ENCODE assay signal across 1 cellular context in genomic region chr2:230738924-230739323, GRCh38.
TF ChIP-seq lines count a peak whose summit lies in the region.

No MANE protein-coding gene starts in this region.

TF ChIP-seq in HepG2, 621 proteins besides CTCF, POLR2A, EP300 and RAD21 (continued from another document):
- TF ChIP-seq ZBTB40 (IDR thresholded peaks at IDR 0.05): no peak
- no peak for TF ChIP-seq ZBTB40 (CRISPR knock-in tag; IDR thresholded peaks at IDR 0.05)
- TF ChIP-seq ZNF652 (CRISPR knock-in tag; IDR thresholded peaks at IDR 0.05; ENCODE audit: borderline replicate concordance, low read depth): peak; percentile 83
- no peak for TF ChIP-seq ZNF792 (CRISPR knock-in tag; IDR thresholded peaks at IDR 0.05)
- TF ChIP-seq ZNF34 (CRISPR knock-in tag; IDR thresholded peaks at IDR 0.05; ENCODE audit: borderline replicate concordance): no peak
- no peak for TF ChIP-seq MTA1 (CRISPR knock-in tag; IDR thresholded peaks at IDR 0.05; ENCODE audit: borderline replicate concordance)
- TF ChIP-seq, protein P1, sequence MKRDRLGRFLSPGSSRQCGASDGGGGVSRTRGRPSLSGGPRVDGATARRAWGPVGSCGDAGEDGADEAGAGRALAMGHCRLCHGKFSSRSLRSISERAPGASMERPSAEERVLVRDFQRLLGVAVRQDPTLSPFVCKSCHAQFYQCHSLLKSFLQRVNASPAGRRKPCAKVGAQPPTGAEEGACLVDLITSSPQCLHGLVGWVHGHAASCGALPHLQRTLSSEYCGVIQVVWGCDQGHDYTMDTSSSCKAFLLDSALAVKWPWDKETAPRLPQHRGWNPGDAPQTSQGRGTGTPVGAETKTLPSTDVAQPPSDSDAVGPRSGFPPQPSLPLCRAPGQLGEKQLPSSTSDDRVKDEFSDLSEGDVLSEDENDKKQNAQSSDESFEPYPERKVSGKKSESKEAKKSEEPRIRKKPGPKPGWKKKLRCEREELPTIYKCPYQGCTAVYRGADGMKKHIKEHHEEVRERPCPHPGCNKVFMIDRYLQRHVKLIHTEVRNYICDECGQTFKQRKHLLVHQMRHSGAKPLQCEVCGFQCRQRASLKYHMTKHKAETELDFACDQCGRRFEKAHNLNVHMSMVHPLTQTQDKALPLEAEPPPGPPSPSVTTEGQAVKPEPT (CRISPR knock-in tag; IDR thresholded peaks at IDR 0.05; ENCODE audit: low read depth): no peak
- TF ChIP-seq THAP8 (CRISPR knock-in tag; IDR thresholded peaks at IDR 0.05; ENCODE audit: borderline replicate concordance): no peak
- TF ChIP-seq, protein P2, sequence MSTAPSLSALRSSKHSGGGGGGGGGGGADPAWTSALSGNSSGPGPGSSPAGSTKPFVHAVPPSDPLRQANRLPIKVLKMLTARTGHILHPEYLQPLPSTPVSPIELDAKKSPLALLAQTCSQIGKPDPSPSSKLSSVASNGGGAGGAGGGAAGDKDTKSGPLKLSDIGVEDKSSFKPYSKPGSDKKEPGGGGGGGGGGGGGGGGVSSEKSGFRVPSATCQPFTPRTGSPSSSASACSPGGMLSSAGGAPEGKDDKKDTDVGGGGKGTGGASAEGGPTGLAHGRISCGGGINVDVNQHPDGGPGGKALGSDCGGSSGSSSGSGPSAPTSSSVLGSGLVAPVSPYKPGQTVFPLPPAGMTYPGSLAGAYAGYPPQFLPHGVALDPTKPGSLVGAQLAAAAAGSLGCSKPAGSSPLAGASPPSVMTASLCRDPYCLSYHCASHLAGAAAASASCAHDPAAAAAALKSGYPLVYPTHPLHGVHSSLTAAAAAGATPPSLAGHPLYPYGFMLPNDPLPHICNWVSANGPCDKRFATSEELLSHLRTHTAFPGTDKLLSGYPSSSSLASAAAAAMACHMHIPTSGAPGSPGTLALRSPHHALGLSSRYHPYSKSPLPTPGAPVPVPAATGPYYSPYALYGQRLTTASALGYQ (CRISPR knock-in tag; IDR thresholded peaks at IDR 0.05): peak; percentile 96
- no peak for TF ChIP-seq ZNF83 (CRISPR knock-in tag; IDR thresholded peaks at IDR 0.05; ENCODE audit: borderline replicate concordance)
- TF ChIP-seq ZNF10 (CRISPR knock-in tag; IDR thresholded peaks at IDR 0.05; ENCODE audit: borderline replicate concordance, low read depth): no peak
- TF ChIP-seq MTF1 (CRISPR knock-in tag; IDR thresholded peaks at IDR 0.05): no peak
- TF ChIP-seq ZNF143 (CRISPR knock-in tag; IDR thresholded peaks at IDR 0.05): no peak
- no peak for TF ChIP-seq HIC2 (CRISPR knock-in tag; IDR thresholded peaks at IDR 0.05; ENCODE audit: low read depth)
- TF ChIP-seq FOXP1 (IDR thresholded peaks at IDR 0.05): peak; percentile 24; the same call in 1 of the 2 replicates
- peak; percentile 96 for TF ChIP-seq FOXP1 (CRISPR knock-in tag; IDR thresholded peaks at IDR 0.05)
- peak; percentile 24; the same call in 1 of the 2 replicates for TF ChIP-seq HOXA5 (CRISPR knock-in tag; IDR thresholded peaks at IDR 0.05)
- TF ChIP-seq ZNF577 (CRISPR knock-in tag; IDR thresholded peaks at IDR 0.05; ENCODE audit: borderline replicate concordance, low read depth): no peak
- TF ChIP-seq BHLHE40 (IDR thresholded peaks at IDR 0.05; ENCODE audit: low read length): no peak
